8 cellular contexts compared by ENCODE assay signal in genomic region chr11:3796796-3797328, GRCh38. TPM values are rescaled to one million over a fixed set of nuclear protein-coding genes. Genes with fewer than 3 reads are reported as not detected.
DNase-seq lines count a peak whose midpoint lies in the region; ATAC-seq, FAIRE-seq and TF ChIP-seq lines count a peak whose summit lies in the region.

No MANE protein-coding gene starts in this region.

- peak overlapping the region; percentile 63 for H2AK5ac ChIP-seq in neuronal stem cell (ENCODE audit: low read depth, low read length)

- peak overlapping the region; percentile 87 for H2BK120ac ChIP-seq in neuronal stem cell (ENCODE audit: low read depth, low read length)

- peak overlapping the region; percentile 91 for H2AFZ ChIP-seq in neuronal stem cell (ENCODE audit: low read length)

- DNase-seq in activated naive CD4-positive, alpha-beta T cell treated with anti-CD3 and anti-CD28 coated beads, Interleukin-2, amount 10 ng/mL, durations not matched to agents 7 days and 5 days, result no peak
- no peak for DNase-seq in activated naive CD4-positive, alpha-beta T cell treated with Interleukin-2 at 50 U/mL for 16 hours
- DNase-seq in RKO (ENCODE audit: low spot score) (peak; percentile 23), neuronal stem cell (ENCODE audit: low spot score) (no peak), GM12891 (ENCODE audit: insufficient read length, low spot score) (no peak)
- DNase-seq in activated effector memory CD4-positive, alpha-beta T cell treated with Interleukin-2 at 50 U/mL for 16 hours, result no peak

- no peak overlapping the region for H4K91ac ChIP-seq in neuronal stem cell (ENCODE audit: low read depth, low read length, poor library complexity)

- H2BK5ac ChIP-seq in neuronal stem cell (ENCODE audit: low read length), result peak overlapping the region; percentile 75

- WGBS in esophagus, 2 donors, result 1% methylated on average over 25 to 26 of the region's 26 CpGs
- WGBS in neuronal stem cell (ENCODE audit: extremely low coverage in 2 of 2, insufficient read length in 2 of 2, insufficient replicate concordance in 1 of 2), 2 donors, result no CpG with 5 or more reads among the region's 26 CpGs

- ATAC-seq in HG03060 (IDR thresholded peaks at IDR 0.05; ENCODE audit: low read depth, unreplicated experiment), result peak; percentile 2

- TF ChIP-seq POLR2A in GM12891 (IDR thresholded peaks at IDR 0.05; ENCODE audit: low read depth, low read length), result no peak

- FAIRE-seq in GM12891 (lab: Jason Lieb, UNC), result no peak

- peak overlapping the region; percentile 99 for H3K23ac ChIP-seq in neuronal stem cell (ENCODE audit: low read depth, low read length, poor library complexity)

- H3K27me3 ChIP-seq in esophagus (ENCODE audit: control insufficient read depth in 1 of 2, insufficient read depth in 2 of 2, low read length in 2 of 2), result no peaks in the 10 kb centered on the region
- H3K27me3 ChIP-seq in neuronal stem cell (ENCODE audit: control insufficient read depth in 3 of 3, insufficient read depth in 3 of 3, low read depth in 1 of 3, low read length in 3 of 3), result no peaks in the 10 kb centered on the region

- CTCF ChIA-PET in activated naive CD4-positive, alpha-beta T cell treated with anti-CD3 and anti-CD28 coated beads, Interleukin-2, amount 10 ng/mL, durations not matched to agents 7 days and 5 days (lab: Charles Lee), result interaction anchor here (2.3 to 3.6 kb wide), 2 partner anchors 12 kb away, joined by 15 to 21 read pairs; partner anchors contain the start of gene PGAP2

- H3K4me1 ChIP-seq in esophagus (ENCODE audit: control insufficient read depth in 2 of 2, insufficient read depth in 2 of 2, low read length in 1 of 2), result no peaks in the 10 kb centered on the region
- peaks cover 6 to 10% of the 10 kb centered on the region in 2 donors for H3K4me1 ChIP-seq in neuronal stem cell (ENCODE audit: control insufficient read depth in 2 of 2, insufficient read depth in 1 of 2, low read depth in 1 of 2, low read length in 2 of 2)

- no peak overlapping the region for H4K8ac ChIP-seq in neuronal stem cell (ENCODE audit: low read depth, low read length)

- peak overlapping the region; percentile 89 for H3K4me3 Mint-ChIP-seq in activated naive CD4-positive, alpha-beta T cell treated with anti-CD3 and anti-CD28 coated beads, Interleukin-2, amount 10 ng/mL, durations not matched to agents 7 days and 5 days

- no peak overlapping the region for H2BK12ac ChIP-seq in neuronal stem cell (ENCODE audit: low read length)

- H3K4me3 ChIP-seq in esophagus (ENCODE audit: low read depth in 1 of 2, low read length in 2 of 2) (peak overlapping the region; percentile 74 to 95), neuronal stem cell (ENCODE audit: low read length in 2 of 2) (peak overlapping the region; percentile 90 to 99)

- peak overlapping the region; percentile 82 for H3K14ac ChIP-seq in neuronal stem cell (ENCODE audit: low read length)

- H3K9me3 ChIP-seq in esophagus (ENCODE audit: control insufficient read depth in 2 of 2, insufficient read depth in 1 of 2, low read depth in 1 of 2, low read length in 1 of 2) (no peaks in the 10 kb centered on the region), neuronal stem cell (replicated peaks in 1 of 2; ENCODE audit: control insufficient read depth in 2 of 2, insufficient read depth in 1 of 2, low read depth in 1 of 2, low read length in 2 of 2) (no peaks in the 10 kb centered on the region)

- H3K27ac ChIP-seq in esophagus (ENCODE audit: low read depth in 2 of 2, low read length in 1 of 2) (peak overlapping the region; percentile 88 to 95), neuronal stem cell (replicated peaks; ENCODE audit: low read length) (peak overlapping the region; percentile 77)

- H3K36me3 ChIP-seq in esophagus (ENCODE audit: control insufficient read depth in 2 of 2, insufficient read depth in 2 of 2, low read length in 1 of 2) (peaks cover 3 to 12% of the 10 kb centered on the region in 2 donors), neuronal stem cell (replicated peaks in 1 of 2; ENCODE audit: control insufficient read depth in 2 of 2, insufficient read depth in 2 of 2, low read length in 2 of 2) (peaks cover 7 to 41% of the 10 kb centered on the region in 2 donors)

- H3K9me3 Mint-ChIP-seq in activated naive CD4-positive, alpha-beta T cell treated with anti-CD3 and anti-CD28 coated beads, Interleukin-2, amount 10 ng/mL, durations not matched to agents 7 days and 5 days, result no peaks in the 10 kb centered on the region

- H3K4me1 Mint-ChIP-seq in activated naive CD4-positive, alpha-beta T cell treated with anti-CD3 and anti-CD28 coated beads, Interleukin-2, amount 10 ng/mL, durations not matched to agents 7 days and 5 days, result peaks cover 51% of the 10 kb centered on the region

- no peak overlapping the region for H2BK15ac ChIP-seq in neuronal stem cell (ENCODE audit: low read length)

- H3K36me3 Mint-ChIP-seq in activated naive CD4-positive, alpha-beta T cell treated with anti-CD3 and anti-CD28 coated beads, Interleukin-2, amount 10 ng/mL, durations not matched to agents 7 days and 5 days, result peaks cover 29% of the 10 kb centered on the region

- H3K27ac Mint-ChIP-seq in activated naive CD4-positive, alpha-beta T cell treated with anti-CD3 and anti-CD28 coated beads, Interleukin-2, amount 10 ng/mL, durations not matched to agents 7 days and 5 days, result peak overlapping the region; percentile 96

- H3K27me3 Mint-ChIP-seq in activated naive CD4-positive, alpha-beta T cell treated with anti-CD3 and anti-CD28 coated beads, Interleukin-2, amount 10 ng/mL, durations not matched to agents 7 days and 5 days, result peaks cover 4% of the 10 kb centered on the region

- H3K9ac ChIP-seq in neuronal stem cell (ENCODE audit: low read depth, low read length, poor library complexity), result peak overlapping the region; percentile 95

- peak overlapping the region; percentile 60 for H3K4me2 ChIP-seq in neuronal stem cell (ENCODE audit: insufficient read depth, low read length, poor library complexity, severe bottlenecking)

- peaks cover 6% of the 10 kb centered on the region for H3K79me1 ChIP-seq in neuronal stem cell (ENCODE audit: low read depth, low read length)

- H3K4ac ChIP-seq in neuronal stem cell (ENCODE audit: low read length), result no peak overlapping the region

- peak overlapping the region; percentile 98 for H3K18ac ChIP-seq in neuronal stem cell (ENCODE audit: low read length)

TF ChIP-seq in GM12891, 5 proteins besides CTCF, POLR2A, EP300 and RAD21:
- no peak for TF ChIP-seq SPI1 (IDR thresholded peaks at IDR 0.05; ENCODE audit: low read depth, low read length)
- TF ChIP-seq POU2F2 (IDR thresholded peaks at IDR 0.05; ENCODE audit: low read depth, low read length), result no peak
- no peak for TF ChIP-seq TAF1 (IDR thresholded peaks at IDR 0.05; ENCODE audit: low read depth, low read length)
- no peak for TF ChIP-seq PAX5 (IDR thresholded peaks at IDR 0.05; ENCODE audit: insufficient read depth, low read length, severe bottlenecking)
- TF ChIP-seq POLR2AphosphoS5 (IDR thresholded peaks at IDR 0.05; ENCODE audit: low read depth, low read length), result no peak

RNA-seq across cellular contexts. Expression of gene NUP98, which starts 0.5 kb away (rescaled TPM):
- polyA plus RNA-seq in esophagus, result 10 to 100 TPM; 16.0 to 26.9 TPM
- 52.1 TPM for polyA plus RNA-seq in neuronal stem cell (2013, experiment 1 of 2)
- 48.7 TPM for polyA plus RNA-seq in neuronal stem cell (2013, experiment 2 of 2)
- polyA plus RNA-seq in GM12891 (2012; ENCODE audit: low read depth, missing spikeins), result 23.8 TPM

RNA-seq across cellular contexts. Expression of gene PGAP2, which starts 11.5 kb away (rescaled TPM):
- 10 to 100 TPM; 34.0 to 36.9 TPM for polyA plus RNA-seq in esophagus
- 33.5 TPM for polyA plus RNA-seq in neuronal stem cell (2013, experiment 1 of 2)
- 32.9 TPM for polyA plus RNA-seq in neuronal stem cell (2013, experiment 2 of 2)
- 24.7 TPM for polyA plus RNA-seq in GM12891 (2012; ENCODE audit: low read depth, missing spikeins)

RNA-seq across cellular contexts. Expression of gene RHOG, which starts 43.9 kb away (rescaled TPM):
- polyA plus RNA-seq in esophagus, result 10 to 100 TPM; 48.0 to 79.0 TPM
- 28.1 TPM for polyA plus RNA-seq in neuronal stem cell (2013, experiment 1 of 2)
- polyA plus RNA-seq in neuronal stem cell (2013, experiment 2 of 2), result 26.3 TPM
- 90.0 TPM for polyA plus RNA-seq in GM12891 (2012; ENCODE audit: low read depth, missing spikeins)

RNA-seq across cellular contexts. Expression of gene STIM1, which starts 58.6 kb away (rescaled TPM):
- polyA plus RNA-seq in esophagus, result 10 to 100 TPM; 29.5 to 42.7 TPM
- polyA plus RNA-seq in neuronal stem cell (2013, experiment 1 of 2), result 14.7 TPM
- polyA plus RNA-seq in neuronal stem cell (2013, experiment 2 of 2), result 15.1 TPM
- 33.2 TPM for polyA plus RNA-seq in GM12891 (2012; ENCODE audit: low read depth, missing spikeins)
